Comparison of ENCODE assay signal across 13 cellular contexts in the genomic region with DNA sequence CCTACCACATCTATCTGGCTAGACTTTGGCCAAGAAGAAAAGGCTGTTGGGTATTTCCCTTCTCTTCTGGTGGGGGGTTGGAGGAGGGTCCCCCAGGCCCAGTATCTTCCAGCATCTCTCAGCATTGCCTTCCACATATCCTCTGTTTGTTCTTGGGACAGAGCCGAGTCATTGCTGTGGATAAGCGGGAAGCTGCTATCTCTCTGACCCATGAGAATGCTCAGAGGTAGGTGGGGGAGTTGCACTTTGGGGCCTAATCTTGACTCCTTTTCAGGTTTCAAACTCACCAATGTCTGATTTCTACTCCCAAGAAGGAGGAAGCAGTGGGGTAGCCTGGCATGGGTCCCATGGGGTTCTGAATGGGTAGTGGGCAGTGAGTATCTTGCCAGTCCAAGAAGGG.
"Had no signal": no experiment of that assay in that cellular context is flagged by ENCODE, and none has a peak within 500 bp of the region (broad histone marks: within the 10 kb centered on the region; RNA-seq: fewer than 3 reads in every experiment).

No MANE protein-coding gene starts in this region.

- H3K9me3 ChIP-seq: heart left ventricle, psoas muscle, testis had no signal

- H3K4me3 ChIP-seq: cardiac muscle cell, heart left ventricle, psoas muscle, testis had no signal

- H3K27ac Mint-ChIP-seq: natural killer cell had no signal

- H3K36me3 ChIP-seq: cardiac muscle cell had no signal

- DNase-seq: activated CD4-positive, alpha-beta T cell treated with anti-CD3 and anti-CD28 coated beads, Interleukin-2, amount 50 U/mL, for 1 hour; activated CD8-positive, alpha-beta memory T cell treated with anti-CD3 and anti-CD28 coated beads, Interleukin-2, amount 50 U/mL, for 4 hours; heart left ventricle; left colon; natural killer cell; occipital lobe; psoas muscle; SHP77 treated with DMSO at 0.1 percent for 48 hours; stimulated activated CD4-positive, alpha-beta T cell treated with anti-CD3 and anti-CD28 coated beads, Interleukin-2, amount 100 ng/mL, for 24 hours; stimulated activated naive CD4-positive, alpha-beta T cell treated with Interleukin-2 at 50 U/mL for 16 hours; testis had no signal

- H3K27ac ChIP-seq: cardiac muscle cell, heart left ventricle, psoas muscle, testis had no signal

- H3K27me3 ChIP-seq: cardiac muscle cell, heart left ventricle, testis had no signal

- H3K9me3 Mint-ChIP-seq: natural killer cell had no signal

- H3K36me3 Mint-ChIP-seq: natural killer cell had no signal

- ATAC-seq: heart left ventricle, left colon, natural killer cell, psoas muscle, sciatic nerve had no signal

- H3K4me1 ChIP-seq: testis had no signal

- H3K4me3 Mint-ChIP-seq: natural killer cell had no signal
